ENCODE assay signal across 26 cellular contexts in the genomic region with DNA sequence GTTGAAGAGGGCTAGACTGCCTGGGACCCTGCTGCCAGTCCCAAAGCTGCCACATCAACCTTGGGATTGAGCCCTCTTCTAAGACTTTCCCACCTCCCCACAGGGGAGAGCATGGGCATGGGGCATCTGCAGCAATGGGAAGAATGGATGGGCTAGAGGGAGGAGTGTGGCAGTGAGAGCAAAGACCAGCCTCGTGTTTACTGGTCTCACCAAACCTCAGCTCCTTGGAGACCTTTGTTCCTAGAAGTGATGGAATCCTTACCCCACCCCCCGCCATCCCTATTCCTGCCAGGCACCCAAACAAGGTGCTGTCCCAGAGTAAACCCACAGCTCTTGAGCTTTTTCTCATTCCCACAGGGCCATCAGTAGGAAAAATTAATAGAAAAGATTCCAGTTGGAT. TPM values are rescaled to one million over a fixed set of nuclear protein-coding genes. Genes with fewer than 3 reads are reported as not detected.
A peak's percentile ranks its signal among the peaks of the same experiment; 100 is the strongest.
DNase-seq lines count a peak whose midpoint lies in the region; ATAC-seq and TF ChIP-seq lines count a peak whose summit lies in the region.
"Had no signal": no experiment of that assay in that cellular context is flagged by ENCODE, and none has a peak within 500 bp of the region (broad histone marks: within the 10 kb centered on the region; RNA-seq: fewer than 3 reads in every experiment).

No MANE protein-coding gene starts in this region.

- peak overlapping the region; percentile 84 for H3K27ac Mint-ChIP-seq in CD4-positive, alpha-beta T cell
- peak overlapping the region; percentile 5 for H3K27ac Mint-ChIP-seq in dendritic cell treated with granulocyte-macrophage colony-stimulating factor and Interleukin-4, amounts not matched to agents 40 ng/mL and 50 ng/mL, for 4 days
- H3K27ac Mint-ChIP-seq in osteocyte (ENCODE audit: unreplicated experiment): peak overlapping the region; percentile 50

- H3K27ac ChIP-seq in CD4-positive, alpha-beta T cell (ENCODE audit: low read depth, low read length): no peak overlapping the region
- peak overlapping the region; percentile 99 for H3K27ac ChIP-seq in KOPT-K1 (ENCODE audit: low read depth, low read length, poor library complexity, severe bottlenecking)
- H3K27ac ChIP-seq: stomach, thyroid gland had no signal

- POLR2A ChIA-PET in CD4-positive, alpha-beta T cell (lab: Charles Lee): interaction anchor here (1.9 kb wide), 1 partner anchor 15 kb away, joined by 7 read pairs; no protein-coding TSS in a partner anchor

- no peaks in the 10 kb centered on the region for H3K36me3 Mint-ChIP-seq in CD4-positive, alpha-beta T cell (ENCODE audit: low read depth)
- no peaks in the 10 kb centered on the region for H3K36me3 Mint-ChIP-seq in dendritic cell treated with granulocyte-macrophage colony-stimulating factor and Interleukin-4, amounts not matched to agents 40 ng/mL and 50 ng/mL, for 4 days (ENCODE audit: low read depth)
- peaks cover 2% of the 10 kb centered on the region for H3K36me3 Mint-ChIP-seq in osteocyte (ENCODE audit: unreplicated experiment)
- H3K36me3 Mint-ChIP-seq: immature natural killer cell, T-cell had no signal

- DNase-seq in CD4-positive, alpha-beta T cell: no peak
- DNase-seq in osteocyte (ENCODE audit: extremely low spot score, unreplicated experiment) (no peak), Ammon's horn (ENCODE audit: low spot score) (no peak), ACHN (no peak)
- DNase-seq: activated CD4-positive, alpha-beta T cell treated with anti-CD3 and anti-CD28 coated beads, Interleukin-2, amount 50 U/mL, for 48 hours; C1 segment of cervical spinal cord; Calu3; DMS79; GDM1; immature natural killer cell; mammary epithelial cell; NCI-H1694; OCI-M1; stimulated activated CD4-positive, alpha-beta T cell treated with anti-CD3 and anti-CD28 coated beads, Interleukin-4, amount 100 ng/mL, for 1 hour; stomach; T-cell; thyroid gland had no signal

- no peak overlapping the region for H3K4me3 Mint-ChIP-seq in CD4-positive, alpha-beta T cell
- no peak overlapping the region for H3K4me3 Mint-ChIP-seq in dendritic cell treated with granulocyte-macrophage colony-stimulating factor and Interleukin-4, amounts not matched to agents 40 ng/mL and 50 ng/mL, for 4 days
- H3K4me3 Mint-ChIP-seq in osteocyte (ENCODE audit: unreplicated experiment): no peak overlapping the region
- H3K4me3 Mint-ChIP-seq: immature natural killer cell had no signal

- ATAC-seq in CD4-positive, alpha-beta T cell (ENCODE audit: poor library complexity): no peak
- ATAC-seq in HG02642 (IDR thresholded peaks at IDR 0.05; ENCODE audit: poor library complexity, unreplicated experiment): no peak
- ATAC-seq: T-cell had no signal

- CTCF ChIA-PET in CD4-positive, alpha-beta T cell (lab: Charles Lee): interaction anchor here (0.9 to 2.6 kb wide), 3 partner anchors 11 to 20 kb away, joined by 4 to 5 read pairs (median 4); partner anchors contain the start of gene ARMC12

- H3K4me1 Mint-ChIP-seq in CD4-positive, alpha-beta T cell (ENCODE audit: low read depth): peaks cover 69% of the 10 kb centered on the region
- H3K4me1 Mint-ChIP-seq in dendritic cell treated with granulocyte-macrophage colony-stimulating factor and Interleukin-4, amounts not matched to agents 40 ng/mL and 50 ng/mL, for 4 days (ENCODE audit: low read depth): peaks cover 77% of the 10 kb centered on the region
- peaks cover 56% of the 10 kb centered on the region for H3K4me1 Mint-ChIP-seq in osteocyte (ENCODE audit: unreplicated experiment)

- H3K9me3 Mint-ChIP-seq in CD4-positive, alpha-beta T cell: no peaks in the 10 kb centered on the region
- H3K9me3 Mint-ChIP-seq in dendritic cell treated with granulocyte-macrophage colony-stimulating factor and Interleukin-4, amounts not matched to agents 40 ng/mL and 50 ng/mL, for 4 days: no peaks in the 10 kb centered on the region
- H3K9me3 Mint-ChIP-seq in osteocyte (ENCODE audit: unreplicated experiment): no peaks in the 10 kb centered on the region
- H3K9me3 Mint-ChIP-seq: immature natural killer cell, T-cell had no signal

- no peaks in the 10 kb centered on the region for H3K27me3 ChIP-seq in CD4-positive, alpha-beta T cell (ENCODE audit: control insufficient read depth, insufficient read depth, low read length)
- H3K27me3 ChIP-seq: sigmoid colon, stomach, thyroid gland had no signal

- TF ChIP-seq CTCF in CD4-positive, alpha-beta T cell (IDR thresholded peaks at IDR 0.05): no peak
- no peak for TF ChIP-seq CTCF in osteocyte (IDR thresholded peaks at IDR 0.05)

- no peaks in the 10 kb centered on the region for H3K36me3 ChIP-seq in KOPT-K1 (ENCODE audit: insufficient read depth, low read length)
- H3K36me3 ChIP-seq: sigmoid colon, stomach, thyroid gland had no signal

- intact Hi-C loops in CD4-positive, alpha-beta T cell (cut with DNase I, micrococcal nuclease): no loop called here
- intact Hi-C loops in dendritic cell treated with granulocyte-macrophage colony-stimulating factor and Interleukin-4, amounts not matched to agents 40 ng/mL and 50 ng/mL, for 4 days (cut with micrococcal nuclease): no loop called here

- H3K9me3 ChIP-seq in CD4-positive, alpha-beta T cell (ENCODE audit: control insufficient read depth, low read length): no peaks in the 10 kb centered on the region
- H3K9me3 ChIP-seq in KOPT-K1 (ENCODE audit: insufficient read depth, low read length, poor library complexity, severe bottlenecking): no peaks in the 10 kb centered on the region
- H3K9me3 ChIP-seq: sigmoid colon, stomach, thyroid gland had no signal

- no peaks in the 10 kb centered on the region for H3K27me3 Mint-ChIP-seq in CD4-positive, alpha-beta T cell
- H3K27me3 Mint-ChIP-seq in dendritic cell treated with granulocyte-macrophage colony-stimulating factor and Interleukin-4, amounts not matched to agents 40 ng/mL and 50 ng/mL, for 4 days: peaks cover 16% of the 10 kb centered on the region
- no peaks in the 10 kb centered on the region for H3K27me3 Mint-ChIP-seq in osteocyte (ENCODE audit: unreplicated experiment)
- H3K27me3 Mint-ChIP-seq: T-cell had no signal

- in situ Hi-C loops in ACHN (cut with HindIII; ENCODE audit: low pct_ligation_motif_present, low pct_unique_long_range_greater_than_20kb, low sequenced_read_pairs): no loop called here

RNA-seq across cellular contexts. Expression of gene ARMC12, which starts 20.0 kb away (rescaled TPM):
- 1 to 10 TPM; 1.9 to 2.8 TPM for total RNA-seq in CD4-positive, alpha-beta T cell
- 1.3 and 2.5 TPM in 2 replicates for total RNA-seq in osteocyte
- total RNA-seq: Calu3, stomach had no signal

RNA-seq across cellular contexts. Expression of gene FKBP5, which starts 28.1 kb away (rescaled TPM):
- total RNA-seq in CD4-positive, alpha-beta T cell: 10 to 100 TPM; 72.6 to 75.9 TPM
- total RNA-seq in osteocyte: 108 and 112 TPM in 2 replicates

RNA-seq across cellular contexts. Expression of gene CLPSL2, which starts 59.6 kb away (rescaled TPM):
- not detected for total RNA-seq in CD4-positive, alpha-beta T cell
- not detected in 2 replicates for total RNA-seq in osteocyte
- total RNA-seq: astrocyte, Calu3, cardiac septum, LHCN-M2, mammary epithelial cell, NCI-H460, posterior vena cava, sigmoid colon, stomach, T-cell, thyroid gland had no signal

Comparison
In these comparisons a context has a peak if more than half of its experiments do, and no peak if none do; other contexts are left out.
1. H3K27ac Mint-ChIP-seq: peak in every context shown above with its lines; median percentile 84 in CD4-positive, alpha-beta T cell; 50 in osteocyte; 5 in dendritic cell treated with granulocyte-macrophage colony-stimulating factor and Interleukin-4, amounts not matched to agents 40 ng/mL and 50 ng/mL, for 4 days.